18 cellular contexts compared by ENCODE assay signal in the genomic region with DNA sequence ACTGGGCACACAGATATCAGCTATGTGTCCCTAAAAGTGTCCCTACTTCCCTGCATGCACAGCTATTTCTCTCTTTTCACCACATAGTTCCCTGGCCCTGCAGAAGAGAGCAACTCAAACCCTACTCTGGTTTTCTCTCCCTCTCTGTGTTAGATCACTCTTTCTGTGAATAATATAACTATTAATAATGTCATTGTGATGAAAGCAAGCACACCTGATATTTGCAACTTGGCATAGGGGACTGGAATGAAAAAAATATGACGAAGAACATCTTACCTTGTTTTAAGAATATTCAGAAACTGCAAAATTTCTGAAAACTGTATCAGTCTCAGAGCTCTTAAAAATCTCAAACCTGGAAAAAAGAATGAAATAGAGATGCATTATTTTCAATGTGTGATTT.
DNase-seq lines count a peak whose midpoint lies in the region; ATAC-seq, FAIRE-seq and TF ChIP-seq lines count a peak whose summit lies in the region.
"Had no signal": no experiment of that assay in that cellular context is flagged by ENCODE, and none has a peak within 500 bp of the region (broad histone marks: within the 10 kb centered on the region; RNA-seq: fewer than 3 reads in every experiment).

No MANE protein-coding gene starts in this region.

- no peak overlapping the region for H2AFZ ChIP-seq in SK-N-SH (ENCODE audit: low read depth)
- H2AFZ ChIP-seq in GM12878 (ENCODE audit: control insufficient read depth, low read depth, low read length) = no peak overlapping the region

- H3K4me3 ChIP-seq in SK-N-SH (ENCODE audit: low read depth in 2 of 2, low read length in 1 of 2) (no peak overlapping the region), GM12878 (no peak overlapping the region)
- H3K4me3 ChIP-seq: A549; BLaER1 treated with 17β-estradiol and CSF1 and Interleukin-3, amounts not matched to agents 10 nM and 100 nM had no signal

- in situ Hi-C loops in GM12878 (cut with MboI) = no loop called here

- H3K27me3 ChIP-seq in SK-N-SH (ENCODE audit: insufficient read depth) (no peaks in the 10 kb centered on the region), GM12878 (replicated peaks in 1 of 2; ENCODE audit: control insufficient read depth in 2 of 2, insufficient read depth in 2 of 2, low read length in 1 of 2) (no peaks in the 10 kb centered on the region)
- H3K27me3 ChIP-seq: BLaER1 treated with 17β-estradiol and CSF1 and Interleukin-3, amounts not matched to agents 10 nM and 100 nM had no signal

- 95% methylated on average over 1 of the region's 1 CpG for WGBS in SK-N-SH (ENCODE audit: low lambda C conversion rate)
- WGBS in GM12878 (ENCODE audit: insufficient coverage, insufficient replicate concordance, low lambda C conversion rate, missing lambda C conversion rate) = 38% methylated on average over 1 of the region's 1 CpG

- H3K27ac ChIP-seq in SK-N-SH (ENCODE audit: low read depth in 2 of 2, low read length in 1 of 2) = peak overlapping the region in 1 of 2 experiments; percentile 74; a peak in 2 of 4 replicates
- H3K27ac ChIP-seq in GM12878 (ENCODE audit: control insufficient read depth, insufficient read depth) = no peak overlapping the region
- H3K27ac ChIP-seq: 22Rv1; A549; BLaER1 treated with 17β-estradiol and CSF1 and Interleukin-3, amounts not matched to agents 10 nM and 100 nM; C4-2B had no signal

- H3K4me2 ChIP-seq in SK-N-SH (no peak overlapping the region), GM12878 (ENCODE audit: control insufficient read depth, insufficient read depth) (no peak overlapping the region)
- H3K4me2 ChIP-seq: A549; BLaER1 treated with 17β-estradiol and CSF1 and Interleukin-3, amounts not matched to agents 10 nM and 100 nM had no signal

- H3K9ac ChIP-seq in SK-N-SH (no peak overlapping the region), GM12878 (ENCODE audit: control insufficient read depth, insufficient read depth, low read length) (no peak overlapping the region)
- H3K9ac ChIP-seq: BLaER1 treated with 17β-estradiol and CSF1 and Interleukin-3, amounts not matched to agents 10 nM and 100 nM had no signal

- H3F3A ChIP-seq in SK-N-SH (replicated peaks; ENCODE audit: insufficient read depth) = no peaks in the 10 kb centered on the region

- TF ChIP-seq CTCF in SK-N-SH (IDR thresholded peaks at IDR 0.05) (no peak), GM12878 (IDR thresholded peaks at IDR 0.05 in 2 of 3, conservative IDR thresholded peaks at IDR 0.05 in 1 of 3; ENCODE audit: control insufficient read depth in 2 of 3, extremely low read depth in 1 of 3, insufficient read depth in 1 of 3, low read depth in 3 of 3, low read length in 3 of 3) (no peak)

- ATAC-seq in SK-N-SH treated with all-trans-retinoic acid at 6 μM for 48 hours (no peak; the same call in 2 of the 3 replicates), GM12878 (no peak)
- ATAC-seq: A549; CD8-positive, alpha-beta T cell had no signal

- BruUV-seq in GM12878 (replicated peaks; lab: Mats Ljungman, UMichigan) = no TSS peak

- RAD21 ChIA-PET in GM12878 (lab: Charles Lee; ENCODE audit: unreplicated experiment) = no interaction called here

- CTCF ChIA-PET in SK-N-SH (lab: Yijun Ruan, JAX) = interaction anchor here (0.8 to 1.6 kb wide), 4 partner anchors 10 to 1211 kb away, joined by 3 to 5 read pairs (median 3); no protein-coding TSS in a partner anchor
- CTCF ChIA-PET in GM12878 (lab: Yijun Ruan, JAX) = interaction anchor here (0.8 to 1.2 kb wide), 2 partner anchors 9 to 11 kb away, joined by 3 read pairs; no protein-coding TSS in a partner anchor

- no peaks in the 10 kb centered on the region for H4K20me1 ChIP-seq in SK-N-SH (ENCODE audit: insufficient read depth)
- no peaks in the 10 kb centered on the region for H4K20me1 ChIP-seq in GM12878 (ENCODE audit: control insufficient read depth, insufficient read depth)

- TF ChIP-seq RAD21 in SK-N-SH (IDR thresholded peaks at IDR 0.05; ENCODE audit: low read length) (no peak), GM12878 (IDR thresholded peaks at IDR 0.05; ENCODE audit: insufficient read depth, low read depth, low read length) (no peak)

- H3K9me3 ChIP-seq in SK-N-SH (no peaks in the 10 kb centered on the region), GM12878 (replicated peaks; ENCODE audit: control insufficient read depth, insufficient read depth, low read length) (no peaks in the 10 kb centered on the region)
- H3K9me3 ChIP-seq: A549, Caco-2 had no signal

- peaks cover 0 to 40% of the 10 kb centered on the region in 2 experiments; a peak in 2 of 4 replicates for H3K4me1 ChIP-seq in SK-N-SH (ENCODE audit: control insufficient read depth in 1 of 2, insufficient read depth in 2 of 2, low read depth in 1 of 2, low read length in 1 of 2)
- H3K4me1 ChIP-seq in GM12878 (ENCODE audit: control insufficient read depth, insufficient read depth, low read length) = no peaks in the 10 kb centered on the region
- H3K4me1 ChIP-seq: Caco-2 had no signal

- H3K79me2 ChIP-seq in SK-N-SH (ENCODE audit: insufficient read depth) = no peaks in the 10 kb centered on the region
- H3K79me2 ChIP-seq in GM12878 (ENCODE audit: control insufficient read depth, insufficient read depth, low read length) = no peaks in the 10 kb centered on the region

- DNase-seq in SK-N-SH (no peak), GM12878 (ENCODE audit: low read depth, low spot score) (no peak)
- no peak for DNase-seq in activated effector memory CD4-positive, alpha-beta T cell treated with Interleukin-2 at 50 U/mL for 16 hours
- DNase-seq in stimulated activated CD4-positive, alpha-beta T cell treated with anti-CD3 and anti-CD28 coated beads, Interleukin-1b, Interleukin-23, amount 100 ng/mL, for 48 hours = no peak
- DNase-seq: AML-193; Caco-2; Calu3; CD4-positive, alpha-beta T cell; CD8-positive, alpha-beta T cell; GF-D8 had no signal

- POLR2A ChIA-PET in SK-N-SH (lab: Yijun Ruan, JAX) (no interaction called here), GM12878 (lab: Charles Lee) (no interaction called here)

- peak; percentile 7 for FAIRE-seq in GM12878 (lab: Jason Lieb, UNC)
- FAIRE-seq: A549, D721Med, G401.6, GM18507 had no signal

- H3K9me2 ChIP-seq in SK-N-SH = no peaks in the 10 kb centered on the region

- TF ChIP-seq POLR2A in GM12878 (IDR thresholded peaks at IDR 0.05; ENCODE audit: low read depth, low read length) = no peak

- SMC1A ChIA-PET in GM12878 (lab: Charles Lee; ENCODE audit: uncharacterized antibody, unreplicated experiment) = interaction anchor here (1.3 kb wide), 1 partner anchor 10 kb away, joined by 4 read pairs; no protein-coding TSS in a partner anchor

- peaks cover 0 to 10% of the 10 kb centered on the region in 2 experiments for H3K36me3 ChIP-seq in SK-N-SH (replicated peaks in 1 of 2; ENCODE audit: control insufficient read depth in 1 of 2, insufficient read depth in 2 of 2, low read length in 1 of 2)
- no peaks in the 10 kb centered on the region for H3K36me3 ChIP-seq in GM12878 (ENCODE audit: control insufficient read depth in 2 of 2, insufficient read depth in 2 of 2, low read length in 1 of 2)
- H3K36me3 ChIP-seq: BLaER1 treated with 17β-estradiol and CSF1 and Interleukin-3, amounts not matched to agents 10 nM and 100 nM had no signal

- intact Hi-C loops in GM12878 (cut with micrococcal nuclease; ENCODE audit: unreplicated experiment) = no loop called here

- TF ChIP-seq EP300 in SK-N-SH (IDR thresholded peaks at IDR 0.05; ENCODE audit: borderline replicate concordance in 1 of 2, low read depth in 1 of 2, low read length in 1 of 2) (no peak), GM12878 (IDR thresholded peaks at IDR 0.05; ENCODE audit: borderline replicate concordance in 1 of 2, control insufficient read depth in 1 of 2, low read depth in 2 of 2, low read length in 2 of 2) (no peak)

TF ChIP-seq in SK-N-SH, 30 proteins besides CTCF, POLR2A, EP300 and RAD21:
- TF ChIP-seq GATA2 (CRISPR knock-in tag; IDR thresholded peaks at IDR 0.05) = peak; percentile 29; the same call in 1 of the 2 replicates
- no peak for TF ChIP-seq RXRA (IDR thresholded peaks at IDR 0.05; ENCODE audit: borderline replicate concordance, low read depth)

TF ChIP-seq in SK-N-SH treated with all-trans-retinoic acid at 6 μM for 48 hours, 23 proteins besides CTCF, POLR2A, EP300 and RAD21 (continues in another document):
- no peak for TF ChIP-seq OSR1 (CRISPR knock-in tag; IDR thresholded peaks at IDR 0.05)
- no peak for TF ChIP-seq ZNF8 (CRISPR knock-in tag; IDR thresholded peaks at IDR 0.05)

TF ChIP-seq in GM12878, 131 proteins besides CTCF, POLR2A, EP300 and RAD21 (continues in another document):
- TF ChIP-seq, protein P1, sequence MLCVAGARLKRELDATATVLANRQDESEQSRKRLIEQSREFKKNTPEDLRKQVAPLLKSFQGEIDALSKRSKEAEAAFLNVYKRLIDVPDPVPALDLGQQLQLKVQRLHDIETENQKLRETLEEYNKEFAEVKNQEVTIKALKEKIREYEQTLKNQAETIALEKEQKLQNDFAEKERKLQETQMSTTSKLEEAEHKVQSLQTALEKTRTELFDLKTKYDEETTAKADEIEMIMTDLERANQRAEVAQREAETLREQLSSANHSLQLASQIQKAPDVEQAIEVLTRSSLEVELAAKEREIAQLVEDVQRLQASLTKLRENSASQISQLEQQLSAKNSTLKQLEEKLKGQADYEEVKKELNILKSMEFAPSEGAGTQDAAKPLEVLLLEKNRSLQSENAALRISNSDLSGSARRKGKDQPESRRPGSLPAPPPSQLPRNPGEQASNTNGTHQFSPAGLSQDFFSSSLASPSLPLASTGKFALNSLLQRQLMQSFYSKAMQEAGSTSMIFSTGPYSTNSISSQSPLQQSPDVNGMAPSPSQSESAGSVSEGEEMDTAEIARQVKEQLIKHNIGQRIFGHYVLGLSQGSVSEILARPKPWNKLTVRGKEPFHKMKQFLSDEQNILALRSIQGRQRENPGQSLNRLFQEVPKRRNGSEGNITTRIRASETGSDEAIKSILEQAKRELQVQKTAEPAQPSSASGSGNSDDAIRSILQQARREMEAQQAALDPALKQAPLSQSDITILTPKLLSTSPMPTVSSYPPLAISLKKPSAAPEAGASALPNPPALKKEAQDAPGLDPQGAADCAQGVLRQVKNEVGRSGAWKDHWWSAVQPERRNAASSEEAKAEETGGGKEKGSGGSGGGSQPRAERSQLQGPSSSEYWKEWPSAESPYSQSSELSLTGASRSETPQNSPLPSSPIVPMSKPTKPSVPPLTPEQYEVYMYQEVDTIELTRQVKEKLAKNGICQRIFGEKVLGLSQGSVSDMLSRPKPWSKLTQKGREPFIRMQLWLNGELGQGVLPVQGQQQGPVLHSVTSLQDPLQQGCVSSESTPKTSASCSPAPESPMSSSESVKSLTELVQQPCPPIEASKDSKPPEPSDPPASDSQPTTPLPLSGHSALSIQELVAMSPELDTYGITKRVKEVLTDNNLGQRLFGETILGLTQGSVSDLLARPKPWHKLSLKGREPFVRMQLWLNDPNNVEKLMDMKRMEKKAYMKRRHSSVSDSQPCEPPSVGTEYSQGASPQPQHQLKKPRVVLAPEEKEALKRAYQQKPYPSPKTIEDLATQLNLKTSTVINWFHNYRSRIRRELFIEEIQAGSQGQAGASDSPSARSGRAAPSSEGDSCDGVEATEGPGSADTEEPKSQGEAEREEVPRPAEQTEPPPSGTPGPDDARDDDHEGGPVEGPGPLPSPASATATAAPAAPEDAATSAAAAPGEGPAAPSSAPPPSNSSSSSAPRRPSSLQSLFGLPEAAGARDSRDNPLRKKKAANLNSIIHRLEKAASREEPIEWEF (IDR thresholded peaks at IDR 0.05; ENCODE audit: insufficient replicate concordance, low read depth, low read length) = no peak
- TF ChIP-seq NR2C1 (IDR thresholded peaks at IDR 0.05) (no peak), SMARCA5 (IDR thresholded peaks at IDR 0.05) (no peak)
